13 cellular contexts compared by ENCODE assay signal in the genomic region with DNA sequence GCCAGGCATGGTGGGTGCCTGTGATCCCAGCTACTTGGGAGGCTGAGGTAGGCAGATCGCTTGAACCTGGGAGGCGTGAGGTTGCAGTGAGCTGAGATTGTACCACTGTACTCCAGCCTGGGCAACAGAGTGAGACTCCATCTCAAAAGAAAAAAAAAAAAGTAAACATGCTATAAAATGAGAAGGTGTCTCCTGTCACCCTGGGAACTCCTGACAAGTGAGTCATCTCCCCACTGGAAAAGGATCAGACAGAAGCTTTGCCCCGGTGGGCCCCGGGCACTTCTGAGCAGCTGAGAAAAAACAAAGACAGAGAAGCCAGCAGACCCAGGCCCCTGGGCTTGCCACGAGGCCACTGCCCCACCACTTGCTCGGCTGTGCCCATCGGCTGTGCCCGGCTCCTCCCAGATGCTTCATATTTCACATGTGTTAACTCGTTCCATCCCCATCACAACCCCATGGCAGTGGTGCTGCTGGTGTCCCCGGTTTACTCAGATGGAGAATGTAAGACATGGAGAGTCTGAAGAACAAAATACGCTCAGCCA. TPM values are rescaled to one million over a fixed set of nuclear protein-coding genes. Genes with fewer than 3 reads are reported as not detected.
DNase-seq lines count a peak whose midpoint lies in the region; ATAC-seq, FAIRE-seq and TF ChIP-seq lines count a peak whose summit lies in the region.
"Had no signal": no experiment of that assay in that cellular context is flagged by ENCODE, and none has a peak within 500 bp of the region (broad histone marks: within the 10 kb centered on the region; RNA-seq: fewer than 3 reads in every experiment).

No MANE protein-coding gene starts in this region.

- no peak overlapping the region for H3K4me3 ChIP-seq in K562
- H3K4me3 ChIP-seq in kidney epithelial cell (ENCODE audit: low read depth, low read length) = no peak overlapping the region

- H3K27me3 ChIP-seq in K562 (ENCODE audit: control insufficient read depth in 2 of 2, insufficient read depth in 2 of 2, low read length in 2 of 2) (peaks cover 0 to 15% of the 10 kb centered on the region in 2 experiments; a peak in 2 of 5 replicates), kidney epithelial cell (ENCODE audit: control insufficient read depth, insufficient read depth, low read length) (no peaks in the 10 kb centered on the region)

- no peak for FAIRE-seq in K562 (lab: Jason Lieb, UNC)

- DNase-seq in AG08395 (ENCODE audit: low spot score) (peak; percentile 44), HT-29 (ENCODE audit: low spot score) (peak; percentile 19), K562 (ENCODE audit: extremely low read depth in 1 of 4, low spot score in 3 of 4) (no peak), kidney epithelial cell (ENCODE audit: low read depth) (peak; percentile 67), left ventricle myocardium superior (no peak), NCI-H1694 treated with DMSO at 0.1 percent for 48 hours (lab: John Stamatoyannopoulos, UW) (no peak), type B pancreatic cell (ENCODE audit: extremely low spot score, unreplicated experiment) (no peak)
- DNase-seq in activated CD8-positive, alpha-beta memory T cell treated with anti-CD3 and anti-CD28 coated beads for 24 hours = no peak
- DNase-seq: activated CD8-positive, alpha-beta T cell treated with anti-CD3 and anti-CD28 coated beads for 36 hours; NCI-H1930; T-helper 9 cell had no signal

- no peak for ATAC-seq in K562
- no peak for ATAC-seq in left ventricle myocardium superior
- ATAC-seq: activated CD8-positive, alpha-beta T cell treated with anti-CD3 and anti-CD28 coated beads for 36 hours; activated naive CD4-positive, alpha-beta T cell treated with anti-CD3 and anti-CD28 coated beads, Interleukin-2, amount 50 U/mL, for 72 hours had no signal

- CTCF ChIA-PET in K562 (lab: Yijun Ruan, JAX; ENCODE audit: low intra/inter-chr PET ratio) = no interaction called here

- peaks cover 5% of the 10 kb centered on the region for H3K36me3 Mint-ChIP-seq in type B pancreatic cell

- no peak for TF ChIP-seq CTCF in K562 (IDR thresholded peaks at IDR 0.05 in 2 of 3, conservative IDR thresholded peaks at IDR 0.05 in 1 of 3; ENCODE audit: insufficient read depth in 2 of 3, low read depth in 1 of 3, low read length in 3 of 3)
- TF ChIP-seq CTCF in kidney epithelial cell (IDR thresholded peaks at IDR 0.05; ENCODE audit: insufficient read depth, low read length, poor library complexity, severe bottlenecking) = no peak
- no peak for TF ChIP-seq CTCF in type B pancreatic cell (conservative IDR thresholded peaks at IDR 0.05)

- H3K79me2 ChIP-seq in K562 (ENCODE audit: control insufficient read depth, insufficient read depth, low read length) = no peaks in the 10 kb centered on the region

- 67% methylated on average over 8 of the region's 11 CpGs for WGBS in K562 (ENCODE audit: insufficient coverage, low coverage, missing lambda C conversion rate)

- no peaks in the 10 kb centered on the region for H3K9me1 ChIP-seq in K562 (ENCODE audit: control insufficient read depth, insufficient read depth, low read length)

- H3K9me3 Mint-ChIP-seq in type B pancreatic cell = no peaks in the 10 kb centered on the region
- H3K9me3 Mint-ChIP-seq: activated CD8-positive, alpha-beta T cell treated with anti-CD3 and anti-CD28 coated beads for 36 hours; activated naive CD4-positive, alpha-beta T cell treated with anti-CD3 and anti-CD28 coated beads, Interleukin-2, amount 50 U/mL, for 72 hours had no signal

- no peak overlapping the region for H3K27ac Mint-ChIP-seq in type B pancreatic cell
- H3K27ac Mint-ChIP-seq: activated CD8-positive, alpha-beta T cell treated with anti-CD3 and anti-CD28 coated beads for 36 hours; activated naive CD4-positive, alpha-beta T cell treated with anti-CD3 and anti-CD28 coated beads, Interleukin-2, amount 50 U/mL, for 72 hours had no signal

- no peak for TF ChIP-seq EP300 in K562 (IDR thresholded peaks at IDR 0.05; ENCODE audit: low read length)

- no peak overlapping the region for H3K4me2 ChIP-seq in K562 (ENCODE audit: insufficient read depth, low read length)

- intact Hi-C loops in K562 (cut with micrococcal nuclease) (no loop called here), left ventricle myocardium superior (cut with micrococcal nuclease) (no loop called here)

- H2AFZ ChIP-seq in K562 (ENCODE audit: low read depth, low read length) = no peak overlapping the region; the same call in 1 of the 2 replicates

- H3K36me3 ChIP-seq in K562 (ENCODE audit: control insufficient read depth, insufficient read depth, low read length) (no peaks in the 10 kb centered on the region), kidney epithelial cell (ENCODE audit: control insufficient read depth, insufficient read depth, low read length) (no peaks in the 10 kb centered on the region)

- BruUV-seq in K562 (replicated peaks; lab: Mats Ljungman, UMichigan) = no TSS peak

- H3K27ac ChIP-seq in K562 (ENCODE audit: extremely low read depth, low read depth, low read length) = no peak overlapping the region

- in situ Hi-C loops in K562 (cut with MboI) = no loop called here

- H3K4me1 Mint-ChIP-seq in type B pancreatic cell (ENCODE audit: unreplicated experiment) = no peaks in the 10 kb centered on the region

- peaks cover 0 to 6% of the 10 kb centered on the region in 2 experiments; a peak in 3 of 5 replicates for H3K4me1 ChIP-seq in K562 (replicated peaks in 1 of 2; ENCODE audit: control insufficient read depth in 2 of 2, insufficient read depth in 2 of 2, low read length in 2 of 2)

- no peaks in the 10 kb centered on the region for H4K20me1 ChIP-seq in K562 (replicated peaks; ENCODE audit: control insufficient read depth, insufficient read depth, low read length)

- 0 out of 4 replicates have a peak overlapping the region, but pooled peaks of 1 of the 2 experiments have one; percentile 40 for H3K9ac ChIP-seq in K562 (ENCODE audit: insufficient read depth in 1 of 2, low read depth in 2 of 2, low read length in 2 of 2)

- no peak for TF ChIP-seq RAD21 in K562 (CRISPR knock-in tag; conservative IDR thresholded peaks at IDR 0.05 in 1 of 2, IDR thresholded peaks at IDR 0.05 in 1 of 2)

- no peak overlapping the region for H3K4me3 Mint-ChIP-seq in type B pancreatic cell
- H3K4me3 Mint-ChIP-seq: activated CD8-positive, alpha-beta T cell treated with anti-CD3 and anti-CD28 coated beads for 36 hours had no signal

- no peaks in the 10 kb centered on the region for H3K27me3 Mint-ChIP-seq in type B pancreatic cell
- H3K27me3 Mint-ChIP-seq: activated CD8-positive, alpha-beta T cell treated with anti-CD3 and anti-CD28 coated beads for 36 hours had no signal

- TF ChIP-seq POLR2A in K562 (conservative IDR thresholded peaks at IDR 0.05) = no peak

- POLR2A ChIA-PET in K562 (lab: Yijun Ruan, JAX) = interaction anchor here (0.7 kb wide), 1 partner anchor 29 kb away, joined by 3 read pairs; no protein-coding TSS in a partner anchor

- no peaks in the 10 kb centered on the region for H3K9me3 ChIP-seq in K562 (replicated peaks; ENCODE audit: control insufficient read depth, insufficient read depth, low read depth, low read length)

RNA-seq across cellular contexts. Expression of gene TTLL1, which starts 22.3 kb away (rescaled TPM):
- 1.6 and 2.5 TPM in 2 replicates for total RNA-seq in HT-29 (2014; rRNA removed; shearing (Covaris generic))
- total RNA-seq in K562 (2011; cell fraction: chromatin; rRNA removed; ENCODE audit: low replicate concordance) = 0.49 and 0.81 TPM in 2 replicates
- total RNA-seq in K562 (2011; cell fraction: nucleolus; rRNA removed) = 0.33 and 0.66 TPM in 2 replicates
- 0.37 TPM in 1 of 2 replicates, not detected in the other for total RNA-seq in K562 (2011; cell fraction: nucleoplasm; rRNA removed)
- total RNA-seq in K562 (2014; rRNA removed) (0.14 and 0.29 TPM in 2 replicates), K562 (2014; rRNA removed; fragmentation: Illumina TruSeq; extraction: Trizol) (0.22 and 0.25 TPM in 2 replicates), K562 (2015; rRNA removed; fragmentation: Illumina TruSeq; extraction: Trizol) (0.19 and 0.43 TPM in 2 replicates), K562 (2021) (0.16 and 0.29 TPM in 2 replicates), kidney epithelial cell (13.2 and 14.8 TPM in 2 replicates), left ventricle myocardium superior (6.2 TPM), type B pancreatic cell (ENCODE audit: low replicate concordance) (11.0 and 16.9 TPM in 2 replicates)
- polyA plus RNA-seq in K562 (2011; rRNA removed) (0.85 and 1.7 TPM in 2 replicates), K562 (2014; fragmentation: Illumina TruSeq; extraction: Trizol) (0.26 and 0.36 TPM in 2 replicates), K562 (2014; fragmentation: Nextera tagmentation; extraction: Ambion mirVana) (under 1 TPM; 0.06 to 0.08 TPM), K562 (2014; rRNA removed) (0.17 and 0.76 TPM in 2 replicates)
- polyA plus RNA-seq in K562 (2011; cell fraction: cytosol; rRNA removed) = 0.94 and 2.0 TPM in 2 replicates
- polyA plus RNA-seq in K562 (2011; cell fraction: nucleus; rRNA removed) = 0.64 and 1.2 TPM in 2 replicates
- 0.43 and 2.2 TPM in 2 replicates for polyA plus RNA-seq in K562 (2012)
- polyA minus RNA-seq in K562 (2011; rRNA and poly(A)+ RNA removed) = 0.63 and 1.1 TPM in 2 replicates
- polyA minus RNA-seq in K562 (2011; cell fraction: cytosol; rRNA and poly(A)+ RNA removed) = not detected in 2 replicates
- polyA minus RNA-seq in K562 (2011; cell fraction: nucleus; rRNA and poly(A)+ RNA removed) = 0.27 and 0.44 TPM in 2 replicates

RNA-seq across cellular contexts. Expression of gene BIK, which starts 43.6 kb away (rescaled TPM):
- total RNA-seq in HT-29 (2014; rRNA removed; shearing (Covaris generic)) = 3.9 and 4.2 TPM in 2 replicates
- total RNA-seq in K562 (2011; cell fraction: chromatin; rRNA removed; ENCODE audit: low replicate concordance) = not detected in 2 replicates
- total RNA-seq in K562 (2011; cell fraction: nucleolus; rRNA removed) = 0.33 TPM in 1 of 2 replicates, not detected in the other
- total RNA-seq in K562 (2011; cell fraction: nucleoplasm; rRNA removed) = not detected in 2 replicates
- total RNA-seq in K562 (2014; rRNA removed) (0.18 and 0.69 TPM in 2 replicates), K562 (2014; rRNA removed; fragmentation: Illumina TruSeq; extraction: Trizol) (0.15 and 0.19 TPM in 2 replicates), K562 (2015; rRNA removed; fragmentation: Illumina TruSeq; extraction: Trizol) (not detected in 2 replicates), K562 (2021) (0.20 and 0.22 TPM in 2 replicates), kidney epithelial cell (28.5 and 31.3 TPM in 2 replicates), left ventricle myocardium superior (not detected), type B pancreatic cell (ENCODE audit: low replicate concordance) (5.4 and 37.9 TPM in 2 replicates)
- polyA plus RNA-seq in K562 (2011; rRNA removed) (0.08 and 0.34 TPM in 2 replicates), K562 (2014; fragmentation: Illumina TruSeq; extraction: Trizol) (not detected in 2 replicates), K562 (2014; fragmentation: Nextera tagmentation; extraction: Ambion mirVana) (not detected), K562 (2014; rRNA removed) (0.23 and 0.28 TPM in 2 replicates)
- 0.58 and 0.78 TPM in 2 replicates for polyA plus RNA-seq in K562 (2011; cell fraction: cytosol; rRNA removed)
- 0.41 TPM in 1 of 2 replicates, not detected in the other for polyA plus RNA-seq in K562 (2011; cell fraction: nucleus; rRNA removed)
- polyA plus RNA-seq in K562 (2012) = 0.10 and 0.18 TPM in 2 replicates
- polyA minus RNA-seq in K562 (2011; rRNA and poly(A)+ RNA removed) = not detected in 2 replicates
- polyA minus RNA-seq in K562 (2011; cell fraction: cytosol; rRNA and poly(A)+ RNA removed) = not detected in 2 replicates
- polyA minus RNA-seq in K562 (2011; cell fraction: nucleus; rRNA and poly(A)+ RNA removed) = not detected in 2 replicates
- total RNA-seq: sciatic nerve had no signal

RNA-seq across cellular contexts. Expression of gene PACSIN2, which starts 52.0 kb away (rescaled TPM):
- 42.9 and 44.8 TPM in 2 replicates for total RNA-seq in HT-29 (2014; rRNA removed; shearing (Covaris generic))
- 40.5 and 46.9 TPM in 2 replicates for total RNA-seq in K562 (2011; cell fraction: chromatin; rRNA removed; ENCODE audit: low replicate concordance)
- total RNA-seq in K562 (2011; cell fraction: nucleolus; rRNA removed) = 24.3 and 27.1 TPM in 2 replicates
- 37.3 and 38.1 TPM in 2 replicates for total RNA-seq in K562 (2011; cell fraction: nucleoplasm; rRNA removed)
- 20.3 and 23.9 TPM in 2 replicates for total RNA-seq in K562 (2014; rRNA removed)
- 18.4 and 19.2 TPM in 2 replicates for total RNA-seq in K562 (2014; rRNA removed; fragmentation: Illumina TruSeq; extraction: Trizol)
- total RNA-seq in K562 (2015; rRNA removed; fragmentation: Illumina TruSeq; extraction: Trizol) = 21.0 TPM in 2 replicates
- 39.1 and 45.1 TPM in 2 replicates for total RNA-seq in K562 (2021)
- polyA plus RNA-seq in K562 (2011; rRNA removed) = 44.4 and 45.1 TPM in 2 replicates
- polyA plus RNA-seq in K562 (2011; cell fraction: cytosol; rRNA removed) = 38.0 and 44.7 TPM in 2 replicates
- polyA plus RNA-seq in K562 (2011; cell fraction: nucleus; rRNA removed) = 53.1 and 58.4 TPM in 2 replicates
- polyA plus RNA-seq in K562 (2012) = 31.0 and 53.1 TPM in 2 replicates
- 33.5 and 37.5 TPM in 2 replicates for polyA plus RNA-seq in K562 (2014; fragmentation: Illumina TruSeq; extraction: Trizol)
- polyA plus RNA-seq in K562 (2014; fragmentation: Nextera tagmentation; extraction: Ambion mirVana) = under 1 TPM; 0.45 to 0.83 TPM
- 31.8 and 36.3 TPM in 2 replicates for polyA plus RNA-seq in K562 (2014; rRNA removed)
- polyA minus RNA-seq in K562 (2011; rRNA and poly(A)+ RNA removed) = 23.9 and 28.8 TPM in 2 replicates
- polyA minus RNA-seq in K562 (2011; cell fraction: cytosol; rRNA and poly(A)+ RNA removed) = 13.7 and 17.0 TPM in 2 replicates
- 9.4 and 14.0 TPM in 2 replicates for polyA minus RNA-seq in K562 (2011; cell fraction: nucleus; rRNA and poly(A)+ RNA removed)
- 62.9 and 72.2 TPM in 2 replicates for total RNA-seq in kidney epithelial cell
- total RNA-seq in left ventricle myocardium superior = 63.8 TPM
- total RNA-seq in type B pancreatic cell (ENCODE audit: low replicate concordance) = 53.4 and 89.1 TPM in 2 replicates

Comparison
In these comparisons a context has a peak if more than half of its experiments do, and no peak if none do; other contexts are left out.
1. DNase-seq: peak in AG08395 (single experiment), HT-29 (single experiment) and kidney epithelial cell (single experiment); none in K562 (0 of 4), activated CD8-positive, alpha-beta memory T cell treated with anti-CD3 and anti-CD28 coated beads for 24 hours (single experiment), left ventricle myocardium superior (single experiment), NCI-H1694 treated with DMSO at 0.1 percent for 48 hours (single experiment) and type B pancreatic cell (single experiment).